ENCODE assay signal across 31 cellular contexts in the genomic region with DNA sequence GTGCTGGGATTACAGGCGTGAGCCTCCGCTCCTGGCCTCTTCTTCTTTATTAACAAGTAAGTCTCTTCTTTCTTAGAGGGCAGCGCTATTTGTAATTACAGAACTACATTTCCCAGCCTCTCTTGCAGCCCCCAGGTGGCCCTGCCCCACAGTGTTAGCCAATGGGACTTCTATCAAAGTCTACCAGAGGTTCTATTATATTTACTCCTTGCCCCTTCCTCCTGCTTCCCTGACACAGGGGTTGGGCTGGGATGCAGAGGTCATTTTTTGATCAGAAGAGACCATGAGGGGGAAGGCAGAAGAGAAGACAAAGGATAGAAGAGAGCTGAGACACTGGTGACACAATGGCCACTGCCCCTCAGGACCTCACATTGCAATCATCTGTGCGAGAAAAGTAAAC.
"Had no signal": no experiment of that assay in that cellular context is flagged by ENCODE, and none has a peak within 500 bp of the region (broad histone marks: within the 10 kb centered on the region; RNA-seq: fewer than 3 reads in every experiment).

No MANE protein-coding gene starts in this region.

- H3K4me3 Mint-ChIP-seq: activated B cell treated with CpG ODN at 0.5 μM for 24 hours; activated CD8-positive, alpha-beta T cell treated with anti-CD3 and anti-CD28 coated beads for 36 hours; activated naive CD8-positive, alpha-beta T cell; activated T-cell treated with anti-CD3 and anti-CD28 coated beads, Interleukin-2, amount 50 U/mL, for 4 hours; activated T-helper 17 cell treated with anti-CD3 and anti-CD28 coated beads, Interleukin-2, amount 50 U/mL, for 72 hours; central memory CD8-positive, alpha-beta T cell; T-helper 17 cell; T-helper 2 cell treated with Interferon-gamma antibody and Interleukin-4, amounts not matched to agents 5 μg/mL and 100 μg/mL, for 36 hours had no signal

- FAIRE-seq: astrocyte, bronchial epithelial cell, endometrium, endothelial cell of umbilical vein, frontal cortex had no signal

- H3K36me3 Mint-ChIP-seq: activated naive CD8-positive, alpha-beta T cell had no signal

- H3K27me3 ChIP-seq: brain microvascular endothelial cell had no signal

- H3K9me3 Mint-ChIP-seq: activated B cell treated with CpG ODN at 0.5 μM for 24 hours; activated CD8-positive, alpha-beta T cell treated with anti-CD3 and anti-CD28 coated beads for 36 hours; activated T-cell treated with anti-CD3 and anti-CD28 coated beads, Interleukin-2, amount 50 U/mL, for 4 hours; activated T-helper 17 cell treated with anti-CD3 and anti-CD28 coated beads, Interleukin-2, amount 50 U/mL, for 72 hours; central memory CD8-positive, alpha-beta T cell had no signal

- H3K36me3 ChIP-seq: brain microvascular endothelial cell, WERI-Rb-1 had no signal

- H3K27ac ChIP-seq: brain microvascular endothelial cell, epithelial cell of prostate, WERI-Rb-1 had no signal

- ATAC-seq: activated CD4-positive, CD25-positive, alpha-beta regulatory T cell treated with anti-CD3 and anti-CD28 coated beads, Interleukin-2, amount 50 U/mL, for 24 hours; activated CD8-positive, alpha-beta T cell treated with anti-CD3 and anti-CD28 coated beads for 36 hours; activated T-cell treated with anti-CD3 and anti-CD28 coated beads, Interleukin-2, amount 50 U/mL, for 4 hours; activated T-helper 17 cell treated with anti-CD3 and anti-CD28 coated beads, Interleukin-2, amount 50 U/mL, for 72 hours; T-helper 17 cell had no signal

- H3K27ac Mint-ChIP-seq: activated B cell treated with CpG ODN at 0.5 μM for 24 hours; activated CD8-positive, alpha-beta T cell treated with anti-CD3 and anti-CD28 coated beads for 36 hours; activated naive CD8-positive, alpha-beta T cell; activated T-helper 17 cell treated with anti-CD3 and anti-CD28 coated beads, Interleukin-2, amount 50 U/mL, for 72 hours; T-helper 17 cell; T-helper 2 cell treated with Interferon-gamma antibody and Interleukin-4, amounts not matched to agents 5 μg/mL and 100 μg/mL, for 36 hours had no signal

- H3K4me1 Mint-ChIP-seq: activated B cell treated with CpG ODN at 0.5 μM for 24 hours; activated T-helper 17 cell treated with anti-CD3 and anti-CD28 coated beads, Interleukin-2, amount 50 U/mL, for 72 hours; central memory CD8-positive, alpha-beta T cell; T-helper 17 cell had no signal

- DNase-seq: activated B cell treated with CpG ODN at 0.5 μM for 24 hours; activated CD4-positive, alpha-beta T cell treated with anti-CD3 and anti-CD28 coated beads for 48 hours; activated CD8-positive, alpha-beta memory T cell treated with anti-CD3 and anti-CD28 coated beads for 24 hours; activated CD8-positive, alpha-beta T cell treated with anti-CD3 and anti-CD28 coated beads for 36 hours; activated effector memory CD4-positive, alpha-beta T cell treated with Interleukin-2 at 50 U/mL for 16 hours; activated gamma-delta T cell treated with Interleukin-2 at 50 U/mL for 16 hours; activated naive CD4-positive, alpha-beta T cell treated with anti-CD3 and anti-CD28 coated beads, Interleukin-2, amount 50 U/mL, for 16 hours; activated naive CD4-positive, alpha-beta T cell treated with Interleukin-2 at 50 U/mL for 16 hours; activated T-cell treated with anti-CD3 and anti-CD28 coated beads, Interleukin-2, amount 50 U/mL, for 4 hours; amniotic stem cell; anterior cingulate cortex; brain microvascular endothelial cell; cortex of kidney; effector CD8-positive, alpha-beta T cell; foreskin fibroblast; head of caudate nucleus; T-helper 1 cell; T-helper 17 cell; T1000; WERI-Rb-1 had no signal
